ENCODE assay signal across 25 cellular contexts in genomic region chr9:87406545-87407166, GRCh38.
DNase-seq lines count a peak whose midpoint lies in the region; ATAC-seq, FAIRE-seq and TF ChIP-seq lines count a peak whose summit lies in the region.
"Had no signal": no experiment of that assay in that cellular context is flagged by ENCODE, and none has a peak within 500 bp of the region (broad histone marks: within the 10 kb centered on the region; RNA-seq: fewer than 3 reads in every experiment).

No MANE protein-coding gene starts in this region.

- H3K79me1 ChIP-seq in H1 (ENCODE audit: low read depth, low read length): peaks cover 2% of the 10 kb centered on the region; the same call in 1 of the 2 replicates

- H2AFZ ChIP-seq in H1 (ENCODE audit: low read length): no peak overlapping the region

- H3K4me1 ChIP-seq in HUES6 (ENCODE audit: control insufficient read depth, insufficient read depth, low read length) (peaks cover 66% of the 10 kb centered on the region), H1 (replicated peaks in 1 of 4; ENCODE audit: control insufficient read depth in 3 of 4, insufficient read depth in 4 of 4, low read length in 3 of 4) (peaks cover 6 to 42% (median 31%) of the 10 kb centered on the region in 4 experiments), lower lobe of right lung (peaks cover 21% of the 10 kb centered on the region)
- H3K4me1 ChIP-seq: Peyer's patch, sigmoid colon, transverse colon had no signal

- FAIRE-seq in H1 (lab: Jason Lieb, UNC) (no peak), frontal cortex (lab: Jason Lieb, UNC) (no peak)
- FAIRE-seq: keratinocyte, TTC549 had no signal

- no peaks in the 10 kb centered on the region for H3K36me3 ChIP-seq in HUES6 (ENCODE audit: control insufficient read depth, insufficient read depth, low read length)
- no peaks in the 10 kb centered on the region for H3K36me3 ChIP-seq in H1 (ENCODE audit: control insufficient read depth in 2 of 4, insufficient read depth in 4 of 4, low read length in 3 of 4)
- H3K36me3 ChIP-seq in lower lobe of right lung: no peaks in the 10 kb centered on the region
- H3K36me3 ChIP-seq: Peyer's patch, sigmoid colon, transverse colon had no signal

- peak overlapping the region; percentile 92 for H2BK120ac ChIP-seq in H1 (replicated peaks; ENCODE audit: low read depth, low read length)

- peak overlapping the region; percentile 24 for H3K4me3 ChIP-seq in HUES6 (ENCODE audit: low read depth, low read length)
- peak overlapping the region in 1 of 4 experiments; percentile 32; a peak in 3 of 8 replicates for H3K4me3 ChIP-seq in H1 (ENCODE audit: extremely low read depth in 1 of 4, insufficient read depth in 2 of 4, low read depth in 3 of 4, low read length in 4 of 4)
- no peak overlapping the region for H3K4me3 ChIP-seq in lower lobe of right lung
- H3K4me3 ChIP-seq: Peyer's patch, sigmoid colon, transverse colon had no signal

- H2BK20ac ChIP-seq in H1 (ENCODE audit: low read length): peak overlapping the region; percentile 16; the same call in 1 of the 2 replicates

- peaks cover 0 to 12% of the 10 kb centered on the region in 2 experiments; a peak in 2 of 4 replicates for H3K79me2 ChIP-seq in H1 (ENCODE audit: control insufficient read depth in 1 of 2, insufficient read depth in 2 of 2, low read length in 2 of 2)

- peak; percentile 48 to 70 for ATAC-seq in lower lobe of right lung
- ATAC-seq in GM21737 (IDR thresholded peaks at IDR 0.05; ENCODE audit: unreplicated experiment): no peak
- no peak for ATAC-seq in SK-N-SH treated with all-trans-retinoic acid at 6 μM for 48 hours

- no peak for TF ChIP-seq EP300 in H1 (IDR thresholded peaks at IDR 0.05; ENCODE audit: borderline replicate concordance in 1 of 2, low read depth in 2 of 2, low read length in 2 of 2)

- TF ChIP-seq RAD21 in H1 (IDR thresholded peaks at IDR 0.05 in 1 of 2, conservative IDR thresholded peaks at IDR 0.05 in 1 of 2; ENCODE audit: low read depth in 2 of 2, low read length in 2 of 2): no peak

- POLR2A ChIA-PET in H1 (lab: Charles Lee; ENCODE audit: partially characterized antibody): interaction anchor here (0.7 to 3.2 kb wide), 4 partner anchors 12 to 69 kb away, joined by 3 to 16 read pairs (median 7); no protein-coding TSS in a partner anchor

- peak overlapping the region; percentile 61 for H4K5ac ChIP-seq in H1 (ENCODE audit: insufficient read length, low read depth, low read length)

- no peak for DNase-seq in H1 (ENCODE audit: low read depth in 1 of 2, low spot score in 2 of 2)
- no peak for DNase-seq in lower lobe of right lung
- no peak for DNase-seq in frontal cortex (ENCODE audit: low spot score in 2 of 2)
- no peak for DNase-seq in DMS 273 (lab: John Stamatoyannopoulos, UW; ENCODE audit: unreplicated experiment)
- DNase-seq: activated CD4-positive, alpha-beta T cell treated with anti-CD3 and anti-CD28 coated beads for 48 hours; activated CD8-positive, alpha-beta memory T cell treated with anti-CD3 and anti-CD28 coated beads, Interleukin-2, amount 50 U/mL, for 48 hours; activated gamma-delta T cell; amniotic stem cell; CD4-positive, CD25-positive, alpha-beta regulatory T cell; DND-41; effector memory CD4-positive, alpha-beta T cell; KBM-7; NCI-H1092; NCI-H82; occipital lobe; stimulated activated naive CD4-positive, alpha-beta T cell treated with Interleukin-2 at 50 U/mL for 16 hours; transverse colon had no signal

- H3K14ac ChIP-seq in H1 (ENCODE audit: insufficient read length): no peak overlapping the region

- H2BK5ac ChIP-seq in H1 (ENCODE audit: low read depth, low read length): peak overlapping the region; percentile 94; the same call in 1 of the 2 replicates

- peak overlapping the region; percentile 93 for H4K91ac ChIP-seq in H1 (replicated peaks; ENCODE audit: insufficient read length, low read length)

- 0 out of 2 replicates have a peak overlapping the region, but pooled peaks have one; percentile 19 for H2BK15ac ChIP-seq in H1 (ENCODE audit: low read length)

- H3K18ac ChIP-seq in H1 (ENCODE audit: extremely low read depth, low read length): 0 out of 2 replicates have a peak overlapping the region, but pooled peaks have one; percentile 21

- CTCF ChIA-PET in H1 (lab: Charles Lee; ENCODE audit: partially characterized antibody): interaction anchor here (1.2 kb wide), 1 partner anchor 69 kb away, joined by 3 read pairs; no protein-coding TSS in a partner anchor

- no peak overlapping the region for H4K8ac ChIP-seq in H1 (ENCODE audit: extremely low read depth, insufficient read depth, low read length)

- peak overlapping the region; percentile 3 for H3K9ac ChIP-seq in HUES6 (ENCODE audit: low read length)
- H3K9ac ChIP-seq in H1 (replicated peaks in 1 of 4; ENCODE audit: extremely low read depth in 1 of 4, low read depth in 3 of 4, low read length in 3 of 4): no peak overlapping the region

- no peak overlapping the region for H3K56ac ChIP-seq in H1 (replicated peaks; ENCODE audit: insufficient read length, low read depth, low read length)

- no peak for TF ChIP-seq CTCF in 22Rv1 (IDR thresholded peaks at IDR 0.05)
- no peak for TF ChIP-seq CTCF in H1 (IDR thresholded peaks at IDR 0.05; ENCODE audit: control extremely low read depth in 1 of 3, insufficient read depth in 1 of 3, low read depth in 1 of 3, low read length in 3 of 3)
- no peak for TF ChIP-seq CTCF in lower lobe of right lung (IDR thresholded peaks at IDR 0.05)

- peak overlapping the region; percentile 36 to 46 for H3K4me2 ChIP-seq in H1 (ENCODE audit: insufficient read depth in 1 of 2, low read depth in 2 of 2, low read length in 2 of 2)

- intact Hi-C loops in lower lobe of right lung (cut with DNase I): no loop called here

- no peaks in the 10 kb centered on the region for H3K9me3 ChIP-seq in HUES6 (ENCODE audit: control insufficient read depth, insufficient read depth, low read depth, low read length)
- no peaks in the 10 kb centered on the region for H3K9me3 ChIP-seq in H1 (ENCODE audit: insufficient read depth in 2 of 2, low read depth in 1 of 2, low read length in 1 of 2)
- H3K9me3 ChIP-seq in lower lobe of right lung: no peaks in the 10 kb centered on the region
- H3K9me3 ChIP-seq: Peyer's patch, sigmoid colon, transverse colon had no signal

- 0 out of 2 replicates have a peak overlapping the region, but pooled peaks have one; percentile 88 for H2AK5ac ChIP-seq in H1 (ENCODE audit: low read depth, low read length)

- no peak overlapping the region for H2BK12ac ChIP-seq in H1 (ENCODE audit: low read depth, low read length)

- H3K23ac ChIP-seq in H1 (ENCODE audit: insufficient read length): no peak overlapping the region

- WGBS in H1 (ENCODE audit: extremely low coverage in 1 of 2, insufficient coverage in 1 of 2, insufficient read length in 1 of 2, insufficient replicate concordance in 2 of 2, low coverage in 1 of 2, low lambda C conversion rate in 2 of 2, missing lambda C conversion rate in 1 of 2), 2 experiments: 36% methylated on average over 4 of the region's 4 CpGs; no CpG with 5 or more reads in 1 of the 2 experiments

- no peak overlapping the region for H3K4ac ChIP-seq in H1 (replicated peaks; ENCODE audit: insufficient read length, low read depth, low read length)

- H3K27me3 ChIP-seq in HUES6 (ENCODE audit: control insufficient read depth, insufficient read depth, low read length) (no peaks in the 10 kb centered on the region; the same call in 1 of the 2 replicates), H1 (replicated peaks in 1 of 4; ENCODE audit: control insufficient read depth in 3 of 4, extremely low read depth in 1 of 4, insufficient read depth in 3 of 4, low read length in 3 of 4) (no peaks in the 10 kb centered on the region), lower lobe of right lung (ENCODE audit: low read depth) (no peaks in the 10 kb centered on the region)
- H3K27me3 ChIP-seq: Peyer's patch, sigmoid colon, transverse colon had no signal

- TF ChIP-seq POLR2A in H1 (IDR thresholded peaks at IDR 0.05; ENCODE audit: control extremely low read depth in 1 of 2, low read depth in 2 of 2, low read length in 2 of 2): no peak

- H3K23me2 ChIP-seq in H1 (ENCODE audit: low read depth, low read length): no peaks in the 10 kb centered on the region; the same call in 1 of the 2 replicates

- H3K27ac ChIP-seq in 22Rv1: peak overlapping the region; percentile 19
- H3K27ac ChIP-seq in HUES6 (ENCODE audit: low read depth, low read length): peak overlapping the region; percentile 79; the same call in 1 of the 2 replicates
- peak overlapping the region; percentile 43; the same call in 1 of the 2 replicates for H3K27ac ChIP-seq in H1 (ENCODE audit: low read depth, low read length)
- H3K27ac ChIP-seq in lower lobe of right lung: no peak overlapping the region
- H3K27ac ChIP-seq: Peyer's patch, transverse colon had no signal

- H4K20me1 ChIP-seq in H1 (replicated peaks in 1 of 2; ENCODE audit: control insufficient read depth in 1 of 2, insufficient read depth in 2 of 2, low read length in 2 of 2): no peaks in the 10 kb centered on the region

TF ChIP-seq in H1, 55 proteins besides CTCF, POLR2A, EP300 and RAD21 (continues in another document):
- TF ChIP-seq BCL11A (IDR thresholded peaks at IDR 0.05; ENCODE audit: low read depth in 2 of 2, low read length in 2 of 2): no peak
- no peak for TF ChIP-seq BACH1 (IDR thresholded peaks at IDR 0.05; ENCODE audit: low read length)
- TF ChIP-seq SP1 (IDR thresholded peaks at IDR 0.05; ENCODE audit: low read depth, low read length): peak; percentile 74; the same call in 1 of the 2 replicates
- TF ChIP-seq KDM4A (IDR thresholded peaks at IDR 0.05; ENCODE audit: low read depth, low read length, severe bottlenecking): no peak
- TF ChIP-seq GTF2F1 (IDR thresholded peaks at IDR 0.05; ENCODE audit: borderline replicate concordance, low read depth, low read length): no peak
- no peak for TF ChIP-seq SP4 (IDR thresholded peaks at IDR 0.05; ENCODE audit: low read length)
- TF ChIP-seq ASH2L (IDR thresholded peaks at IDR 0.05; ENCODE audit: low read length): peak; percentile 22
- no peak for TF ChIP-seq TAF7 (optimal IDR thresholded peaks at IDR 0.05; ENCODE audit: borderline replicate concordance, low read depth, low read length)
- no peak for TF ChIP-seq TCF12 (IDR thresholded peaks at IDR 0.05; ENCODE audit: low read depth, low read length)

TF ChIP-seq in SK-N-SH treated with all-trans-retinoic acid at 6 μM for 48 hours, 23 proteins besides CTCF, POLR2A, EP300 and RAD21:
- TF ChIP-seq PPARA (CRISPR knock-in tag; IDR thresholded peaks at IDR 0.05; ENCODE audit: borderline replicate concordance): no peak
- no peak for TF ChIP-seq ARNTL (CRISPR knock-in tag; IDR thresholded peaks at IDR 0.05; ENCODE audit: borderline replicate concordance, low read depth)
- TF ChIP-seq ZFP3 (CRISPR knock-in tag; IDR thresholded peaks at IDR 0.05): no peak
- no peak for TF ChIP-seq SNAI2 (CRISPR knock-in tag; IDR thresholded peaks at IDR 0.05)
- TF ChIP-seq CSDC2 (CRISPR knock-in tag; IDR thresholded peaks at IDR 0.05): no peak
TF ChIP-seq in SK-N-SH treated with all-trans-retinoic acid at 6 μM for 48 hours: peak in this region for 0.

Comparison
In these comparisons a context has a peak if more than half of its experiments do, and no peak if none do; other contexts are left out.
1. ATAC-seq: peak in lower lobe of right lung (2 of 2); none in GM21737 (single experiment) and SK-N-SH treated with all-trans-retinoic acid at 6 μM for 48 hours (single experiment).